Comparison of ENCODE assay signal across 10 cellular contexts in the genomic region with DNA sequence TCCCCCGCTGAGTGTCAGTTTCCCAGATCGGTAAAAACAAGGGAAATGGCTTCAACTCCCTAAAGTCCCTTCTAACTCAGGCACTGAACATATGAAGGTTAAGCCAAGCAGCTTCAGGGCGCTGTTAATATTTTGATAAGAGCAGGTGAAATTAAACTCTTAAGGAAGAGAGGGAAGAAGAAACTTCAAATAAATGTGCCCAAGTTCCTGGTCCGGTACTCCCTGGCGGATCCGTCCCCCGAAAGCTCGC. TPM values are rescaled to one million over a fixed set of nuclear protein-coding genes. Genes with fewer than 3 reads are reported as not detected.
A peak's percentile ranks its signal among the peaks of the same experiment; 100 is the strongest.
DNase-seq lines count a peak whose midpoint lies in the region; ATAC-seq and TF ChIP-seq lines count a peak whose summit lies in the region.
"Had no signal": no experiment of that assay in that cellular context is flagged by ENCODE, and none has a peak within 500 bp of the region (broad histone marks: within the 10 kb centered on the region; RNA-seq: fewer than 3 reads in every experiment).

No MANE protein-coding gene starts in this region.

- ATAC-seq in natural killer cell treated with Interleukin-12 subunit alpha and Interleukin-12 subunit beta and Interleukin-15 and Interleukin-18, amount 100 ng/mL, for 72 hours: no peak
- ATAC-seq in GM21447 (IDR thresholded peaks at IDR 0.05; ENCODE audit: unreplicated experiment) (no peak), HG02571 (IDR thresholded peaks at IDR 0.05; ENCODE audit: unreplicated experiment) (no peak)

- peak overlapping the region; percentile 89 for H3K4me3 Mint-ChIP-seq in natural killer cell treated with Interleukin-12 subunit alpha and Interleukin-12 subunit beta and Interleukin-15 and Interleukin-18, amount 100 ng/mL, for 72 hours

- WGBS in ectodermal cell, 2 experiments: 1% methylated on average over 8 of the region's 8 CpGs

- DNase-seq in AG10803 (ENCODE audit: low read depth) (no peak), MG63 (no peak), putamen (ENCODE audit: low spot score) (no peak), HPDE6-E6E7 (ENCODE audit: extremely low spot score) (no peak)
- no peak for DNase-seq in natural killer cell treated with Interleukin-12 subunit alpha and Interleukin-12 subunit beta and Interleukin-15 and Interleukin-18, amount 100 ng/mL, for 72 hours (ENCODE audit: low spot score)
- DNase-seq: midbrain had no signal

- H3K9me3 Mint-ChIP-seq in natural killer cell treated with Interleukin-12 subunit alpha and Interleukin-12 subunit beta and Interleukin-15 and Interleukin-18, amount 100 ng/mL, for 72 hours: no peaks in the 10 kb centered on the region

- peak overlapping the region; percentile 66 for H3K4me3 ChIP-seq in AG10803 (ENCODE audit: low read length)
- H3K4me3 ChIP-seq in MG63: peak overlapping the region; percentile 64
- peak overlapping the region; percentile 30 for H3K4me3 ChIP-seq in ectodermal cell (ENCODE audit: insufficient read depth, low read depth, low read length)

- H3K36me3 ChIP-seq in MG63 (no peaks in the 10 kb centered on the region), ectodermal cell (ENCODE audit: control insufficient read depth, insufficient read depth, low read length) (no peaks in the 10 kb centered on the region)

- peaks cover 24 to 34% of the 10 kb centered on the region in 2 donors for H3K4me1 Mint-ChIP-seq in natural killer cell treated with Interleukin-12 subunit alpha and Interleukin-12 subunit beta and Interleukin-15 and Interleukin-18, amount 100 ng/mL, for 72 hours (ENCODE audit: low read depth in 2 of 2)

- no peaks in the 10 kb centered on the region for H3K27me3 ChIP-seq in MG63
- peaks cover 74% of the 10 kb centered on the region for H3K27me3 ChIP-seq in ectodermal cell (ENCODE audit: control insufficient read depth, insufficient read depth, low read length, poor library complexity, severe bottlenecking)

- no peaks in the 10 kb centered on the region for H3K9me3 ChIP-seq in MG63
- no peaks in the 10 kb centered on the region for H3K9me3 ChIP-seq in ectodermal cell (ENCODE audit: control insufficient read depth, low read length)

- TF ChIP-seq CTCF in AG10803 (conservative IDR thresholded peaks at IDR 0.05; ENCODE audit: low read length): no peak

- no peak overlapping the region for H3K27ac ChIP-seq in ectodermal cell (ENCODE audit: insufficient read depth, low read depth, low read length, poor library complexity, severe bottlenecking)
- H3K27ac ChIP-seq: VCaP had no signal

- H3K36me3 Mint-ChIP-seq in natural killer cell treated with Interleukin-12 subunit alpha and Interleukin-12 subunit beta and Interleukin-15 and Interleukin-18, amount 100 ng/mL, for 72 hours: no peaks in the 10 kb centered on the region

- peak overlapping the region; percentile 75 to 78 for H3K27ac Mint-ChIP-seq in natural killer cell treated with Interleukin-12 subunit alpha and Interleukin-12 subunit beta and Interleukin-15 and Interleukin-18, amount 100 ng/mL, for 72 hours

- peaks cover 16 to 20% of the 10 kb centered on the region in 2 donors for H3K27me3 Mint-ChIP-seq in natural killer cell treated with Interleukin-12 subunit alpha and Interleukin-12 subunit beta and Interleukin-15 and Interleukin-18, amount 100 ng/mL, for 72 hours

- H3K4me1 ChIP-seq in ectodermal cell (ENCODE audit: control insufficient read depth, insufficient read depth, low read length): no peaks in the 10 kb centered on the region

RNA-seq across cellular contexts. Expression of a gene that starts 0.6 kb away (rescaled TPM):
- total RNA-seq in MG63 (2014; rRNA removed; shearing (Covaris generic); ENCODE audit: low replicate concordance): 14.5 and 20.9 TPM in 2 replicates
- polyA plus RNA-seq in ectodermal cell (2013, experiment 1 of 4): 6.1 TPM
- polyA plus RNA-seq in ectodermal cell (2013, experiment 2 of 4): 5.3 TPM
- 4.8 TPM for polyA plus RNA-seq in ectodermal cell (2013, experiment 3 of 4)
- polyA plus RNA-seq in ectodermal cell (2013, experiment 4 of 4): 5.4 TPM
- 10 to 100 TPM in 1 of 2 donors, 1 to 10 TPM in 1; 6.6 to 18.3 TPM for total RNA-seq in natural killer cell treated with Interleukin-12 subunit alpha and Interleukin-12 subunit beta and Interleukin-15 and Interleukin-18, amount 100 ng/mL, for 72 hours

RNA-seq across cellular contexts. Expression of a gene that starts 25.1 kb away (rescaled TPM):
- 5,826 and 9,166 TPM in 2 replicates for total RNA-seq in MG63 (2014; rRNA removed; shearing (Covaris generic); ENCODE audit: low replicate concordance)
- 2,087 TPM for polyA plus RNA-seq in ectodermal cell (2013, experiment 1 of 4)
- polyA plus RNA-seq in ectodermal cell (2013, experiment 2 of 4): 1,866 TPM
- 2,013 TPM for polyA plus RNA-seq in ectodermal cell (2013, experiment 3 of 4)
- 2,226 TPM for polyA plus RNA-seq in ectodermal cell (2013, experiment 4 of 4)
- total RNA-seq in natural killer cell treated with Interleukin-12 subunit alpha and Interleukin-12 subunit beta and Interleukin-15 and Interleukin-18, amount 100 ng/mL, for 72 hours: 1,000 to 10,000 TPM; 1,502 to 3,073 TPM
